Comparison of ENCODE assay signal across 8 cellular contexts in the genomic region with DNA sequence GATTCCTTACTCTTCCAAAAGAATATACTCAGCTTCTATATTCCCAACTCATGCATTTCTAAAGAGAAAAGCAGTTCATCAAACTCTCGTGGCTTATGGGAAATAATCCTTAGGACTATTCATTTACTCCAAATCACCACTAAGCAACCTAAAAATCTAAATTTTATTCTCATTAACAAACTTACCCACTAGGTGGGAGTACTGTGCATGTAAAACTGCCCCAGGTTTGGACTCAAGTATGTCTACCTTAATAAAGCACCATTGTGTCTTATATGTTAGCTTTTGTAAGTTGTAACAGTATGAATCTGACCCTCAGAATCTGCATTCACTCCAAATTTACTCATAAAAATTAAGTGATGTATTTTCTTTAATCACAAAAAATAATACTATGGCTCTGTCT. TPM values are rescaled to one million over a fixed set of nuclear protein-coding genes. Genes with fewer than 3 reads are reported as not detected.
DNase-seq lines count a peak whose midpoint lies in the region; TF ChIP-seq lines count a peak whose summit lies in the region.

No MANE protein-coding gene starts in this region.

- H3K9me3 ChIP-seq in adipocyte (ENCODE audit: control insufficient read depth, low read length) (peaks cover 3% of the 10 kb centered on the region), mesenchymal stem cell (ENCODE audit: control insufficient read depth, low read length) (peaks cover 6% of the 10 kb centered on the region), uterus (peaks cover 0 to 4% of the 10 kb centered on the region in 2 donors)
- no peaks in the 10 kb centered on the region for H3K9me3 ChIP-seq in effector memory CD4-positive, alpha-beta T cell (ENCODE audit: control insufficient read depth, low read length)

- peak overlapping the region; percentile 70 for H3K9ac ChIP-seq in adipocyte (ENCODE audit: low read length)
- peak overlapping the region; percentile 82 for H3K9ac ChIP-seq in mesenchymal stem cell (ENCODE audit: low read length)

- no peak overlapping the region for H3K4ac ChIP-seq in mesenchymal stem cell (ENCODE audit: low read depth in 1 of 2, low read length in 2 of 2)

- H3K27me3 ChIP-seq in adipocyte (replicated peaks; ENCODE audit: control insufficient read depth, insufficient read depth, low read length) (no peaks in the 10 kb centered on the region), mesenchymal stem cell (ENCODE audit: control insufficient read depth in 1 of 2, insufficient read depth in 1 of 2, low read length in 2 of 2) (no peaks in the 10 kb centered on the region), uterus (no peaks in the 10 kb centered on the region)
- H3K27me3 ChIP-seq in effector memory CD4-positive, alpha-beta T cell (replicated peaks; ENCODE audit: control insufficient read depth, insufficient read depth, low read length, poor library complexity, severe bottlenecking) = no peaks in the 10 kb centered on the region

- H2BK5ac ChIP-seq in mesenchymal stem cell (ENCODE audit: low read depth, low read length, poor library complexity, severe bottlenecking) = no peak overlapping the region

- intact Hi-C loops in uterus (cut with DNase I; ENCODE audit: low total_unique reads) = no loop called here

- H2BK15ac ChIP-seq in mesenchymal stem cell (ENCODE audit: low read depth, poor library complexity, severe bottlenecking) = no peak overlapping the region

- peak; percentile 23 for TF ChIP-seq CTCF in GM10266 (IDR thresholded peaks at IDR 0.05; ENCODE audit: control insufficient read depth, insufficient read depth, low read depth, missing control alignments)
- TF ChIP-seq CTCF in uterus (IDR thresholded peaks at IDR 0.05) = no peak

- 100% methylated on average over 1 of the region's 1 CpG for WGBS in mesenchymal stem cell

- no peak overlapping the region for H3K4me2 ChIP-seq in mesenchymal stem cell (ENCODE audit: low read length, poor library complexity, severe bottlenecking)

- H4K91ac ChIP-seq in mesenchymal stem cell (ENCODE audit: low read length) = no peak overlapping the region

- H2BK120ac ChIP-seq in mesenchymal stem cell (ENCODE audit: low read depth, low read length) = no peak overlapping the region

- H2BK12ac ChIP-seq in mesenchymal stem cell (ENCODE audit: low read length in 2 of 2) = no peak overlapping the region

- no peak overlapping the region for H3K18ac ChIP-seq in mesenchymal stem cell (ENCODE audit: low read depth in 1 of 2, low read length in 2 of 2)

- no peak overlapping the region for H2AK5ac ChIP-seq in mesenchymal stem cell (ENCODE audit: low read length, severe bottlenecking)

- TF ChIP-seq POLR2A in uterus (IDR thresholded peaks at IDR 0.05) = no peak

- H2AFZ ChIP-seq in mesenchymal stem cell (ENCODE audit: low read depth, low read length) = no peak overlapping the region

- H3K4me1 ChIP-seq in adipocyte (ENCODE audit: control insufficient read depth, insufficient read depth, low read length) (peaks cover 20% of the 10 kb centered on the region), mesenchymal stem cell (ENCODE audit: control insufficient read depth, insufficient read depth, low read depth, low read length) (no peaks in the 10 kb centered on the region), uterus (no peaks in the 10 kb centered on the region)
- H3K4me1 ChIP-seq in effector memory CD4-positive, alpha-beta T cell (ENCODE audit: control insufficient read depth, insufficient read depth, low read length, poor library complexity, severe bottlenecking) = no peaks in the 10 kb centered on the region

- no peak overlapping the region for H3K14ac ChIP-seq in mesenchymal stem cell (ENCODE audit: low read length in 2 of 2)

- H3K27ac ChIP-seq in mesenchymal stem cell (ENCODE audit: low read length, poor library complexity, severe bottlenecking) = peak overlapping the region; percentile 99
- H3K27ac ChIP-seq in uterus = no peak overlapping the region
- H3K27ac ChIP-seq in effector memory CD4-positive, alpha-beta T cell (ENCODE audit: insufficient read depth, low read length, poor library complexity, severe bottlenecking) = no peak overlapping the region

- no peak overlapping the region for H3K23ac ChIP-seq in mesenchymal stem cell (ENCODE audit: low read length in 2 of 2)

- DNase-seq in GM10266 (ENCODE audit: extremely low spot score) (no peak), HS-5 (ENCODE audit: low read depth) (peak; percentile 29), adipocyte (ENCODE audit: low read depth) (peak; percentile 63), mesenchymal stem cell (peak; percentile 46), uterus (no peak), islet precursor cell (no peak)
- DNase-seq in activated T-cell treated with anti-CD3 and anti-CD28 coated beads, Interleukin-2, amount 50 U/mL, for 48 hours = no peak
- DNase-seq in effector memory CD4-positive, alpha-beta T cell = no peak

- H3K36me3 ChIP-seq in adipocyte (ENCODE audit: control insufficient read depth, insufficient read depth, low read length, severe bottlenecking) (peaks cover 19% of the 10 kb centered on the region), mesenchymal stem cell (ENCODE audit: control insufficient read depth in 1 of 2, insufficient read depth in 2 of 2, low read depth in 1 of 2, low read length in 2 of 2) (peaks cover 0 to 40% of the 10 kb centered on the region in 2 experiments), uterus (no peaks in the 10 kb centered on the region)
- H3K36me3 ChIP-seq in effector memory CD4-positive, alpha-beta T cell (ENCODE audit: control insufficient read depth, insufficient read depth, low read length) = peaks cover 6% of the 10 kb centered on the region

- H3K79me1 ChIP-seq in mesenchymal stem cell (replicated peaks; ENCODE audit: low read length, poor library complexity, severe bottlenecking) = peaks cover 8% of the 10 kb centered on the region

- no peak overlapping the region for H3K4me3 ChIP-seq in adipocyte (ENCODE audit: low read length)
- no peak overlapping the region for H3K4me3 ChIP-seq in mesenchymal stem cell (ENCODE audit: insufficient read depth in 1 of 2, low read depth in 1 of 2, low read length in 2 of 2)
- no peak overlapping the region for H3K4me3 ChIP-seq in uterus
- H3K4me3 ChIP-seq in effector memory CD4-positive, alpha-beta T cell (ENCODE audit: insufficient read depth, low read depth, low read length, poor library complexity, severe bottlenecking) = no peak overlapping the region

- H4K8ac ChIP-seq in mesenchymal stem cell (ENCODE audit: low read length) = no peak overlapping the region

RNA-seq across cellular contexts. Expression of gene RAD18, which starts 25.3 kb away (rescaled TPM):
- 5.3 TPM for polyA plus RNA-seq in mesenchymal stem cell (2013, experiment 1 of 2)
- 5.5 TPM for polyA plus RNA-seq in mesenchymal stem cell (2013, experiment 2 of 2)
- total RNA-seq in uterus = 10 to 100 TPM in 3 of 4 donors, 1 to 10 TPM in 1; 5.3 to 17.6 (median 11.6) TPM

Comparison
In these comparisons a context has a peak if more than half of its experiments do, and no peak if none do; other contexts are left out.
1. DNase-seq: peak in HS-5 (single experiment), adipocyte (single experiment) and mesenchymal stem cell (single experiment); none in GM10266 (single experiment), activated T-cell treated with anti-CD3 and anti-CD28 coated beads, Interleukin-2, amount 50 U/mL, for 48 hours (0 of 2), uterus (0 of 2), islet precursor cell (single experiment) and effector memory CD4-positive, alpha-beta T cell (0 of 3).